ENCODE assay signal across 11 cellular contexts in the genomic region with DNA sequence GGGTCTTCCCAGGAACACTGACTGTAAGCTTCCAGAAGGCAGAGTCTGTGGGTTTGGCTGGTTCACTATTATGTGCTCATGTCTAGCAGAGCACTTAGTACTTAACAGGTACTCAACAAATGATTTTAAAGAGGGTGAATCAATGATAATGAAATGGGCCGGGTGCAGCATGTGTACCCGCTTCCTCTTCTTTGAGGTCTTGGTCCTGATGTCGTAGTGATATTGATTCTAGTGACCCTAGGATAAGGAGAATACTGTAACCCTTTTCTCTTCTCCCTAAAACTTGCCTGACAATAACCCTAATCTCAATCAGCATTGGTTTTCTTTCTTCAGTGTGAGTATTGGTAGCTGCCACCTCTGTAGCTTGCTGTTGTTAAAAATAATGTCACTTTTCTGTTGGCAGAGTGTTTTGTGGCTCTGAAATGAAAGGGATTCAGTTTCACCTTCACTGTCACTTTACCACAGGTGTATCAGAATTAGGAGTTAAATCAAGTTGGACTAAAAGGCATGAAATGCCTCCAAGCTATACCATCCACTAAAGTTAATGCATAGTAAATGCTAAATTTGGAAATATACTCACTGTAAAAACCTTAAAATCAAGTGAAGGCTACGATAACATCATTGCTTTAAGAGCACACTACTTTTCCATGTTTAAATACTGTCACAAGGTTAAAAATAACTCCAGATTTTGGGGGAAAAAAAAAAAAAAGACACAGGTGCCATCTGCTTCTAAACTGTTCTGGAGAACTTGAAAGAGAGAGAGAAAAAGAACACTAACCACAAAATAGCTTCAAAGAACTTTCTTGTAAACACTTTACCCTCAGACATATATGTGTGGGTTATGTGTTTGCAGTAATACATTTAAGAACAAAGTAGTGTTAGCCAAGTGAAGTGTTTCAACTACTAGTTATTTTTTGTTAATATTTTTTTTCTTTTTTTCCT.
A peak's percentile ranks its signal among the peaks of the same experiment; 100 is the strongest.
DNase-seq lines count a peak whose midpoint lies in the region; ATAC-seq lines count a peak whose summit lies in the region.
"Had no signal": no experiment of that assay in that cellular context is flagged by ENCODE, and none has a peak within 500 bp of the region (broad histone marks: within the 10 kb centered on the region; RNA-seq: fewer than 3 reads in every experiment).

No MANE protein-coding gene starts in this region.

- H3K4me1 Mint-ChIP-seq in central memory CD8-positive, alpha-beta T cell, result peaks cover 89% of the 10 kb centered on the region

- H3K4me3 Mint-ChIP-seq in central memory CD8-positive, alpha-beta T cell, result peak overlapping the region; percentile 96
- H3K4me3 Mint-ChIP-seq: H9 had no signal

- H3K36me3 Mint-ChIP-seq in central memory CD8-positive, alpha-beta T cell (ENCODE audit: insufficient read depth), result peaks cover 17% of the 10 kb centered on the region

- H3K27me3 Mint-ChIP-seq in central memory CD8-positive, alpha-beta T cell, result no peaks in the 10 kb centered on the region

- ATAC-seq in GM18498 (IDR thresholded peaks at IDR 0.05; ENCODE audit: unreplicated experiment) (peak; percentile 35), GM21390 (IDR thresholded peaks at IDR 0.05; ENCODE audit: unreplicated experiment) (peak; percentile 36), HG03442 (IDR thresholded peaks at IDR 0.05; ENCODE audit: unreplicated experiment) (peak; percentile 27), HG02840 (IDR thresholded peaks at IDR 0.05; ENCODE audit: low FRiP score, unreplicated experiment) (no peak)
- ATAC-seq in central memory CD8-positive, alpha-beta T cell (replicated peaks; ENCODE audit: extremely low read depth, poor library complexity, severe bottlenecking), result peak; percentile 63

- no peaks in the 10 kb centered on the region for H3K9me3 Mint-ChIP-seq in central memory CD8-positive, alpha-beta T cell

- H3K27ac Mint-ChIP-seq in central memory CD8-positive, alpha-beta T cell (ENCODE audit: low read depth), result peak overlapping the region; percentile 83

- no peak for DNase-seq in central memory CD8-positive, alpha-beta T cell (ENCODE audit: low spot score in 2 of 2)
- DNase-seq in NCI-H2029 (lab: John Stamatoyannopoulos, UW) (no peak), iPS-NIHi7 (ENCODE audit: extremely low spot score) (no peak), Ammon's horn (ENCODE audit: low spot score) (no peak)
- DNase-seq: DMS 273 treated with DMSO at 0.1 percent for 48 hours, H9, SHP77 had no signal
